9 cellular contexts compared by ENCODE assay signal in genomic region chr12:44812062-44812461, GRCh38.
DNase-seq lines count a peak whose midpoint lies in the region; ATAC-seq and TF ChIP-seq lines count a peak whose summit lies in the region.
"Had no signal": no experiment of that assay in that cellular context is flagged by ENCODE, and none has a peak within 500 bp of the region (broad histone marks: within the 10 kb centered on the region; RNA-seq: fewer than 3 reads in every experiment).

No MANE protein-coding gene starts in this region.

- no peaks in the 10 kb centered on the region for H3K36me3 ChIP-seq in upper lobe of left lung
- H3K36me3 ChIP-seq: thoracic aorta had no signal

- no peaks in the 10 kb centered on the region for H3K27me3 ChIP-seq in upper lobe of left lung

- no peaks in the 10 kb centered on the region for H3K9me3 Mint-ChIP-seq in naive thymus-derived CD8-positive, alpha-beta T cell

- TF ChIP-seq EP300 in upper lobe of left lung (IDR thresholded peaks at IDR 0.05) = no peak

- no peak overlapping the region for H3K4me3 ChIP-seq in upper lobe of left lung
- H3K4me3 ChIP-seq: thoracic aorta had no signal

- DNase-seq in NCI-H82 (lab: John Stamatoyannopoulos, UW) (peak; percentile 59), NCI-H82 treated with DMSO at 0.1 percent for 48 hours (lab: John Stamatoyannopoulos, UW; ENCODE audit: unreplicated experiment) (no peak), middle frontal gyrus (ENCODE audit: extremely low spot score, low spot score) (no peak), upper lobe of left lung (no peak), NCI-H1048 (lab: John Stamatoyannopoulos, UW) (no peak)
- peak; percentile 20 to 27 for DNase-seq in activated CD4-positive, alpha-beta T cell treated with anti-CD3 and anti-CD28 coated beads, Interleukin-2, amount 50 U/mL, for 4 hours
- peak in 9 of 10 donors; percentile 27 to 77 (median 69) for DNase-seq in naive thymus-derived CD8-positive, alpha-beta T cell

- POLR2A ChIA-PET in naive thymus-derived CD8-positive, alpha-beta T cell (lab: Charles Lee) = interaction anchor here (1.1 to 7.9 kb wide), 6 partner anchors 35 to 119 kb away, joined by 4 to 121 read pairs (median 6); partner anchors contain the start of gene NELL2

- H3K36me3 Mint-ChIP-seq in naive thymus-derived CD8-positive, alpha-beta T cell = peaks cover 7 to 43% (median 24%) of the 10 kb centered on the region in 3 donors

- no peak for TF ChIP-seq POLR2A in upper lobe of left lung (IDR thresholded peaks at IDR 0.05)

- no peaks in the 10 kb centered on the region for H3K27me3 Mint-ChIP-seq in naive thymus-derived CD8-positive, alpha-beta T cell

- TF ChIP-seq CTCF in upper lobe of left lung (IDR thresholded peaks at IDR 0.05) = no peak

- peak overlapping the region; percentile 59 to 90 (median 82) for H3K27ac Mint-ChIP-seq in naive thymus-derived CD8-positive, alpha-beta T cell

- H3K4me1 Mint-ChIP-seq in naive thymus-derived CD8-positive, alpha-beta T cell = peaks cover 34 to 69% (median 63%) of the 10 kb centered on the region in 4 donors

- peaks cover 0 to 7% (median 2%) of the 10 kb centered on the region in 4 donors for H3K4me1 ChIP-seq in upper lobe of left lung

- WGBS in upper lobe of left lung, 2 donors = 96 to 100% methylated on average over 1 of the region's 1 CpG

- peak overlapping the region in 7 of 10 donors; percentile 10 to 66 (median 51) for H3K4me3 Mint-ChIP-seq in naive thymus-derived CD8-positive, alpha-beta T cell

- H3K9me3 ChIP-seq in upper lobe of left lung = no peaks in the 10 kb centered on the region
- H3K9me3 ChIP-seq: thoracic aorta had no signal

- peak; percentile 49 for ATAC-seq in HG02610 (IDR thresholded peaks at IDR 0.05; ENCODE audit: unreplicated experiment)
- peak; percentile 79 to 89 for ATAC-seq in naive thymus-derived CD8-positive, alpha-beta T cell
- ATAC-seq in upper lobe of left lung (ENCODE audit: low FRiP score in 2 of 2) = no peak

- no peak overlapping the region for H3K27ac ChIP-seq in upper lobe of left lung
- H3K27ac ChIP-seq: thoracic aorta had no signal

Comparison
In these comparisons a context has a peak if more than half of its experiments do, and no peak if none do; other contexts are left out.
1. DNase-seq: peak in NCI-H82 (single experiment), activated CD4-positive, alpha-beta T cell treated with anti-CD3 and anti-CD28 coated beads, Interleukin-2, amount 50 U/mL, for 4 hours (2 of 2) and naive thymus-derived CD8-positive, alpha-beta T cell (9 of 10); none in NCI-H82 treated with DMSO at 0.1 percent for 48 hours (single experiment), middle frontal gyrus (single experiment), upper lobe of left lung (0 of 2) and NCI-H1048 (single experiment).
2. ATAC-seq: peak in HG02610 (single experiment) and naive thymus-derived CD8-positive, alpha-beta T cell (2 of 2); none in upper lobe of left lung (0 of 2).